ENCODE assay signal across 19 cellular contexts in genomic region chr7:42214063-42214679, GRCh38. TPM values are rescaled to one million over a fixed set of nuclear protein-coding genes. Genes with fewer than 3 reads are reported as not detected.
DNase-seq lines count a peak whose midpoint lies in the region; ATAC-seq and TF ChIP-seq lines count a peak whose summit lies in the region.
"Had no signal": no experiment of that assay in that cellular context is flagged by ENCODE, and none has a peak within 500 bp of the region (broad histone marks: within the 10 kb centered on the region; RNA-seq: fewer than 3 reads in every experiment).

No MANE protein-coding gene starts in this region.

- no peaks in the 10 kb centered on the region for H3K9me3 Mint-ChIP-seq in endothelial cell (ENCODE audit: unreplicated experiment)

- no peak overlapping the region for H3K27ac Mint-ChIP-seq in endothelial cell (ENCODE audit: unreplicated experiment)

- no peak overlapping the region for H3K4me2 ChIP-seq in mesendoderm (ENCODE audit: low read length)

- H2BK15ac ChIP-seq in mesendoderm (replicated peaks; ENCODE audit: low read depth) = no peak overlapping the region

- peaks cover 1% of the 10 kb centered on the region for H3K27me3 Mint-ChIP-seq in endothelial cell (ENCODE audit: unreplicated experiment)

- H3K79me1 ChIP-seq in mesendoderm (ENCODE audit: low read length) = no peaks in the 10 kb centered on the region

- POLR2A ChIA-PET in HEK293 (lab: Yijun Ruan, JAX) = interaction anchor here (0.7 kb wide), 1 partner anchor 18 kb away, joined by 3 read pairs; no protein-coding TSS in a partner anchor

- no peaks in the 10 kb centered on the region for H3K79me2 ChIP-seq in mesendoderm (ENCODE audit: control insufficient read depth, insufficient read depth, low read length)

- TF ChIP-seq CTCF in HEK293 (tag by site-specific recombination; IDR thresholded peaks at IDR 0.05) (no peak), endothelial cell (IDR thresholded peaks at IDR 0.05; ENCODE audit: unreplicated experiment) (no peak), right atrium auricular region (IDR thresholded peaks at IDR 0.05) (no peak)

- ATAC-seq in HG02623 (IDR thresholded peaks at IDR 0.05; ENCODE audit: unreplicated experiment) = no peak

- peaks cover 0 to 7% of the 10 kb centered on the region in 2 experiments; a peak in 2 of 3 replicates for H3K36me3 ChIP-seq in HEK293 (ENCODE audit: control insufficient read depth in 2 of 2, insufficient read depth in 1 of 2, low read length in 2 of 2)
- no peaks in the 10 kb centered on the region for H3K36me3 ChIP-seq in mesendoderm (ENCODE audit: control insufficient read depth, insufficient read depth, low read length)
- H3K36me3 ChIP-seq in right atrium auricular region = no peaks in the 10 kb centered on the region
- H3K36me3 ChIP-seq: BE2C had no signal

- WGBS in mesendoderm (ENCODE audit: extremely low coverage, insufficient coverage, low lambda C conversion rate) = no CpG with 5 or more reads among the region's 8 CpGs

- H3K9me3 ChIP-seq in HEK293 (ENCODE audit: control insufficient read depth, insufficient read depth, low read depth, low read length) (no peaks in the 10 kb centered on the region), right atrium auricular region (no peaks in the 10 kb centered on the region)
- H3K9me3 ChIP-seq: BE2C, HAP-1, SJCRH30 had no signal

- no peak overlapping the region for H2AK5ac ChIP-seq in mesendoderm (ENCODE audit: low read length)

- H3K23ac ChIP-seq in mesendoderm (ENCODE audit: low read length) = no peak overlapping the region

- no peak overlapping the region for H3K27ac ChIP-seq in HEK293 (ENCODE audit: extremely low read depth, low read depth, low read length)
- H3K27ac ChIP-seq in mesendoderm (ENCODE audit: low read depth, low read length) = no peak overlapping the region
- no peak overlapping the region for H3K27ac ChIP-seq in right atrium auricular region
- H3K27ac ChIP-seq: SJCRH30 had no signal

- no peak overlapping the region for H4K5ac ChIP-seq in mesendoderm (ENCODE audit: low read length)

- H3K9ac ChIP-seq in mesendoderm (ENCODE audit: low read length) = no peak overlapping the region

- H3K4me3 ChIP-seq in HEK293 (ENCODE audit: low read depth, low read length) = no peak overlapping the region
- H3K4me3 ChIP-seq in mesendoderm (ENCODE audit: low read length) = no peak overlapping the region
- H3K4me3 ChIP-seq in right atrium auricular region = no peak overlapping the region
- H3K4me3 ChIP-seq: HAP-1, SJCRH30 had no signal

- H2BK120ac ChIP-seq in mesendoderm (ENCODE audit: low read depth, low read length) = no peak overlapping the region

- H3K56ac ChIP-seq in mesendoderm (ENCODE audit: low read length) = no peak overlapping the region

- DNase-seq in ecto neural progenitor cell (ENCODE audit: low spot score) = peak; percentile 66
- no peak for DNase-seq in mesendoderm
- DNase-seq in retina = peak; percentile 52
- no peak for DNase-seq in HPDE6-E6E7 (ENCODE audit: extremely low spot score)
- no peak for DNase-seq in endothelial cell (ENCODE audit: low spot score)
- DNase-seq in right atrium auricular region (ENCODE audit: low spot score) = no peak
- DNase-seq: BE2C, DMS79, Karpas-422, NCI-H1417, NCI-H1694 treated with DMSO at 0.1 percent for 48 hours, NCI-H2081 treated with DMSO at 0.1 percent for 48 hours, NCI-H2171 treated with DMSO at 0.1 percent for 48 hours, NCI-H526, OCI-M1, SJCRH30 had no signal

- no peak overlapping the region for H4K8ac ChIP-seq in mesendoderm (ENCODE audit: low read depth, low read length)

- H2BK5ac ChIP-seq in mesendoderm (ENCODE audit: low read length) = no peak overlapping the region

- no peaks in the 10 kb centered on the region for H3K4me1 ChIP-seq in HEK293 (ENCODE audit: control insufficient read depth, insufficient read depth, low read length)
- peaks cover 10% of the 10 kb centered on the region for H3K4me1 ChIP-seq in mesendoderm (ENCODE audit: control insufficient read depth, low read depth, low read length)
- H3K4me1 ChIP-seq in right atrium auricular region = no peaks in the 10 kb centered on the region
- H3K4me1 ChIP-seq: BE2C, SJCRH30 had no signal

- H3K4me3 Mint-ChIP-seq in endothelial cell (ENCODE audit: unreplicated experiment) = no peak overlapping the region

- H3K27me3 ChIP-seq in mesendoderm (ENCODE audit: insufficient read depth, low read length, poor library complexity) (no peaks in the 10 kb centered on the region), right atrium auricular region (no peaks in the 10 kb centered on the region)
- H3K27me3 ChIP-seq: SJCRH30 had no signal

- no peak overlapping the region for H3K4ac ChIP-seq in mesendoderm (ENCODE audit: low read depth, low read length)

- H3K4me1 Mint-ChIP-seq in endothelial cell (ENCODE audit: unreplicated experiment) = peaks cover 9% of the 10 kb centered on the region

- CTCF ChIA-PET in HEK293 (lab: Yijun Ruan, JAX) = interaction anchor here (0.7 kb wide), 2 partner anchors 12 to 106 kb away, joined by 4 read pairs; no protein-coding TSS in a partner anchor

- H3K36me3 Mint-ChIP-seq in endothelial cell (ENCODE audit: low read depth, unreplicated experiment) = no peaks in the 10 kb centered on the region

- H3K18ac ChIP-seq in mesendoderm (ENCODE audit: low read length) = peak overlapping the region; percentile 14

TF ChIP-seq in HEK293, 187 proteins besides CTCF, POLR2A, EP300 and RAD21:
- TF ChIP-seq PRDM1 (tag by site-specific recombination; IDR thresholded peaks at IDR 0.05) = peak; percentile 91
- peak; percentile 69; the same call in 1 of the 2 replicates for TF ChIP-seq ZNF362 (tag by site-specific recombination; IDR thresholded peaks at IDR 0.05)
- TF ChIP-seq SCRT2 (tag by site-specific recombination; IDR thresholded peaks at IDR 0.05) = no peak
- no peak for TF ChIP-seq HOXD13 (CRISPR knock-in tag; IDR thresholded peaks at IDR 0.05; ENCODE audit: borderline replicate concordance)
- no peak for TF ChIP-seq ZNF19 (tag by site-specific recombination; IDR thresholded peaks at IDR 0.05; ENCODE audit: low read depth)
- TF ChIP-seq EGR2 (tag by site-specific recombination; IDR thresholded peaks at IDR 0.05; ENCODE audit: low read depth) = no peak

RNA-seq across cellular contexts. Expression of gene GLI3, which starts 22.8 kb away (rescaled TPM):
- polyA plus RNA-seq in mesendoderm (2013, experiment 1 of 2) = 2.9 TPM
- 3.2 TPM for polyA plus RNA-seq in mesendoderm (2013, experiment 2 of 2)
- total RNA-seq in endothelial cell (ENCODE audit: unreplicated experiment) (24.9 TPM), right atrium auricular region (1 to 10 TPM; 1.5 to 2.0 TPM)

Comparison
In these comparisons a context has a peak if more than half of its experiments do, and no peak if none do; other contexts are left out.
1. DNase-seq: peak in ecto neural progenitor cell (single experiment) and retina (single experiment); none in mesendoderm (single experiment), HPDE6-E6E7 (single experiment), endothelial cell (single experiment) and right atrium auricular region (single experiment).